14 cellular contexts compared by ENCODE assay signal in genomic region chr5:176532795-176533194, GRCh38. TPM values are rescaled to one million over a fixed set of nuclear protein-coding genes. Genes with fewer than 3 reads are reported as not detected.
DNase-seq lines count a peak whose midpoint lies in the region; ATAC-seq, FAIRE-seq and TF ChIP-seq lines count a peak whose summit lies in the region.
"Had no signal": no experiment of that assay in that cellular context is flagged by ENCODE, and none has a peak within 500 bp of the region (broad histone marks: within the 10 kb centered on the region; RNA-seq: fewer than 3 reads in every experiment).

No MANE protein-coding gene starts in this region.

- H3K27me3 ChIP-seq in BLaER1 (no peaks in the 10 kb centered on the region), duodenal mucosa (ENCODE audit: control insufficient read depth in 1 of 2, insufficient read depth in 2 of 2, low read length in 2 of 2) (no peaks in the 10 kb centered on the region), suprapubic skin (no peaks in the 10 kb centered on the region)
- H3K27me3 ChIP-seq: ovary had no signal

- H3K4me1 Mint-ChIP-seq in neural crest cell = peaks cover 34% of the 10 kb centered on the region

- H3K4me3 Mint-ChIP-seq in neural crest cell = peak overlapping the region; percentile 100

- TF ChIP-seq POLR2A in GM12891 (IDR thresholded peaks at IDR 0.05; ENCODE audit: low read depth, low read length) (no peak), suprapubic skin (IDR thresholded peaks at IDR 0.05) (no peak)

- H3K4me2 ChIP-seq in BLaER1 = peak overlapping the region; percentile 99

- H3K36me3 Mint-ChIP-seq in neural crest cell (ENCODE audit: low read depth) = peaks cover 7% of the 10 kb centered on the region

- no peak for ATAC-seq in GM21619 (IDR thresholded peaks at IDR 0.05; ENCODE audit: unreplicated experiment)

- TF ChIP-seq CTCF in neural crest cell (conservative IDR thresholded peaks at IDR 0.05) = no peak
- TF ChIP-seq CTCF in suprapubic skin (IDR thresholded peaks at IDR 0.05) = no peak

- H3K9me3 ChIP-seq in BLaER1 (no peaks in the 10 kb centered on the region), duodenal mucosa (ENCODE audit: control insufficient read depth in 1 of 2, low read length in 2 of 2) (no peaks in the 10 kb centered on the region), suprapubic skin (no peaks in the 10 kb centered on the region)
- H3K9me3 ChIP-seq: ovary had no signal

- H3K9ac ChIP-seq in BLaER1 (peak overlapping the region; percentile 100), duodenal mucosa (ENCODE audit: low read depth in 1 of 2, low read length in 2 of 2) (peak overlapping the region; percentile 91 to 93)
- H3K9ac ChIP-seq: GM23248 had no signal

- H3K27me3 Mint-ChIP-seq in neural crest cell (ENCODE audit: low read depth) = peaks cover 6% of the 10 kb centered on the region

- peak overlapping the region; percentile 100 for H3K27ac ChIP-seq in BLaER1
- H3K27ac ChIP-seq in duodenal mucosa (ENCODE audit: low read depth, low read length) = no peak overlapping the region
- H3K27ac ChIP-seq in suprapubic skin = no peak overlapping the region
- H3K27ac ChIP-seq: GM23248 had no signal

- H3K27ac Mint-ChIP-seq in neural crest cell (ENCODE audit: unreplicated experiment) = no peak overlapping the region

- FAIRE-seq in GM12891 (lab: Jason Lieb, UNC) = no peak

- H3K4me3 ChIP-seq in BLaER1 = peak overlapping the region; percentile 88
- peak overlapping the region; percentile 99 for H3K4me3 ChIP-seq in Jurkat, Clone E6-1 (ENCODE audit: low read length)
- H3K4me3 ChIP-seq in duodenal mucosa (ENCODE audit: low read depth in 1 of 2, low read length in 2 of 2) = peak overlapping the region; percentile 95 to 97
- H3K4me3 ChIP-seq in suprapubic skin = no peak overlapping the region
- H3K4me3 ChIP-seq: GM23248, ovary had no signal

- H3K9me3 Mint-ChIP-seq in neural crest cell = no peaks in the 10 kb centered on the region
- H3K9me3 Mint-ChIP-seq: activated T-helper 2 cell treated with anti-CD3 and anti-CD28 coated beads, Interferon-gamma antibody, Interleukin-2, Interleukin-4, amounts not matched to agents 10 μg/mL and 5 μg/mL and 100 μg/mL, durations not matched to agents 14 hours and 24 hours and 36 hours had no signal

- H3K4me1 ChIP-seq in BLaER1 (peaks cover 77% of the 10 kb centered on the region), duodenal mucosa (ENCODE audit: control insufficient read depth in 1 of 2, insufficient read depth in 2 of 2, low read length in 2 of 2) (peaks cover 31 to 54% of the 10 kb centered on the region in 2 donors), suprapubic skin (peaks cover 71% of the 10 kb centered on the region)

- peaks cover 69% of the 10 kb centered on the region for H4K20me1 ChIP-seq in BLaER1

- TF ChIP-seq EP300 in suprapubic skin (IDR thresholded peaks at IDR 0.05) = no peak

- 84% methylated on average over 7 of the region's 9 CpGs for WGBS in suprapubic skin

- H3K36me3 ChIP-seq in BLaER1 = peaks cover 33% of the 10 kb centered on the region
- peaks cover 24 to 36% of the 10 kb centered on the region in 2 donors for H3K36me3 ChIP-seq in duodenal mucosa (ENCODE audit: control insufficient read depth in 1 of 2, insufficient read depth in 2 of 2, low read length in 2 of 2)
- H3K36me3 ChIP-seq in suprapubic skin = peaks cover 43% of the 10 kb centered on the region
- H3K36me3 ChIP-seq: ovary had no signal

- no peak for DNase-seq in Jurkat, Clone E6-1 (ENCODE audit: low read depth, low spot score)
- DNase-seq in neural crest cell (ENCODE audit: low read depth, low spot score) (no peak), NCI-H2227 (lab: John Stamatoyannopoulos, UW; ENCODE audit: unreplicated experiment) (no peak), GM12891 (ENCODE audit: insufficient read length, low spot score) (no peak), suprapubic skin (ENCODE audit: low spot score in 2 of 2) (no peak)
- DNase-seq: effector CD4-positive, alpha-beta T cell; GM23248 had no signal

TF ChIP-seq in GM12891, 5 proteins besides CTCF, POLR2A, EP300 and RAD21:
- no peak for TF ChIP-seq SPI1 (IDR thresholded peaks at IDR 0.05; ENCODE audit: low read depth, low read length)
- TF ChIP-seq POU2F2 (IDR thresholded peaks at IDR 0.05; ENCODE audit: low read depth, low read length) = no peak
- TF ChIP-seq PAX5 (IDR thresholded peaks at IDR 0.05; ENCODE audit: insufficient read depth, low read length, severe bottlenecking) = no peak
- no peak for TF ChIP-seq TAF1 (IDR thresholded peaks at IDR 0.05; ENCODE audit: low read depth, low read length)
- TF ChIP-seq POLR2AphosphoS5 (IDR thresholded peaks at IDR 0.05; ENCODE audit: low read depth, low read length) = no peak

RNA-seq across cellular contexts. Expression of gene RNF44, which starts 4.4 kb away (rescaled TPM):
- polyA plus RNA-seq in Jurkat, Clone E6-1 (2012; ENCODE audit: insufficient read depth, insufficient read length) = 92.7 TPM
- total RNA-seq in neural crest cell (93.8 and 97.1 TPM in 2 replicates), suprapubic skin (10 to 100 TPM; 36.9 to 65.9 (median 46.3) TPM)
- 20.9 TPM for polyA plus RNA-seq in GM12891 (2012; ENCODE audit: low read depth, missing spikeins)

RNA-seq across cellular contexts. Expression of gene CDHR2, which starts 16.3 kb away (rescaled TPM):
- 0.20 TPM for polyA plus RNA-seq in Jurkat, Clone E6-1 (2012; ENCODE audit: insufficient read depth, insufficient read length)
- total RNA-seq in neural crest cell (not detected in 2 replicates), suprapubic skin (under 1 TPM in 2 of 4 donors, not detected in 2; 0.10 to 0.23 TPM)
- polyA plus RNA-seq in GM12891 (2012; ENCODE audit: low read depth, missing spikeins) = not detected
- total RNA-seq: GM23248, M059J, NCI-H460 had no signal
- polyA plus RNA-seq: GM23248 had no signal
